Comparison of ENCODE assay signal across 22 cellular contexts in the genomic region with DNA sequence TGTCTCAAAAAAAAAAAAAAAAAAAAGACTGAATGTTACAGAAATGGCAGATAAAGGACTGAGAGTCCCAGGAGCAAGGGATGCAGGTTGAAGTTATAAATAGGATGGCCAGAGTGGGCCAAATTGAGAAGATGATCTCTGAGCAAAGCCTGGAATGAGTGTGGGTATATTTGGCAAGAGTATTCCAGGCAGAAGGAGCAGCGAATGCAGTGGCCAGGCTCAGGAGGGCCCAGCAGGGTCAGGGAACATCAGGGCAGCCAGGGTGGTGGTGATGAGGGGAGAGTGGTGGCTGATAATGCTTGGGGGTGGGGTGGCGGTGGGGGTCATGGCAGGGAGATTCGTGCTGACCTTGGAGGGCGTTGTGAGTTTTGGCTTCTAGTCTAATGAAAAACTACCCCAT.
DNase-seq lines count a peak whose midpoint lies in the region; ATAC-seq and TF ChIP-seq lines count a peak whose summit lies in the region.
"Had no signal": no experiment of that assay in that cellular context is flagged by ENCODE, and none has a peak within 500 bp of the region (broad histone marks: within the 10 kb centered on the region; RNA-seq: fewer than 3 reads in every experiment).

No MANE protein-coding gene starts in this region.

- no peaks in the 10 kb centered on the region for H3K36me3 ChIP-seq in left ventricle myocardium inferior
- H3K36me3 ChIP-seq in neural progenitor cell = no peaks in the 10 kb centered on the region
- no peaks in the 10 kb centered on the region for H3K36me3 ChIP-seq in testis (ENCODE audit: low read depth, missing control alignments)
- H3K36me3 ChIP-seq: BE2C; BLaER1 treated with 17β-estradiol and CSF1 and Interleukin-3, amounts not matched to agents 10 nM and 100 nM had no signal

- no peak overlapping the region for H3K4me2 ChIP-seq in neural progenitor cell
- H3K4me2 ChIP-seq: A549; BLaER1 treated with 17β-estradiol and CSF1 and Interleukin-3, amounts not matched to agents 10 nM and 100 nM had no signal

- H3K4me1 Mint-ChIP-seq in neural progenitor cell = peaks cover 3% of the 10 kb centered on the region
- H3K4me1 Mint-ChIP-seq: CD14-positive monocyte; CD8-positive, alpha-beta memory T cell had no signal

- DNase-seq in Right ventricle myocardium superior = no peak
- DNase-seq in left ventricle myocardium inferior = no peak
- DNase-seq in left ventricle myocardium superior = no peak
- DNase-seq in neural progenitor cell (ENCODE audit: low spot score) = no peak
- DNase-seq in testis = peak; percentile 11
- DNase-seq in T-helper 1 cell = no peak
- DNase-seq in hepatic stellate cell (ENCODE audit: low spot score) = no peak
- DNase-seq: 8988T; ACHN; AML-193; BE2C; CD4-positive, alpha-beta T cell; CD8-positive, alpha-beta memory T cell; DMS53; DMS79 treated with DMSO at 0.1 percent for 48 hours; GM23248; H7; HCEC 1CT had no signal

- peak; percentile 43 for ATAC-seq in Right ventricle myocardium superior (ENCODE audit: poor library complexity)
- peak; percentile 81 for ATAC-seq in left ventricle myocardium superior
- no peak for ATAC-seq in HG02571 (IDR thresholded peaks at IDR 0.05; ENCODE audit: unreplicated experiment)
- ATAC-seq: A549 had no signal

- H3K4me1 ChIP-seq in left ventricle myocardium inferior = peaks cover 4% of the 10 kb centered on the region
- no peaks in the 10 kb centered on the region for H3K4me1 ChIP-seq in neural progenitor cell
- no peaks in the 10 kb centered on the region for H3K4me1 ChIP-seq in testis
- H3K4me1 ChIP-seq: BE2C had no signal

- no peaks in the 10 kb centered on the region for H3K79me2 ChIP-seq in neural progenitor cell (ENCODE audit: low read depth)

- intact Hi-C loops in Right ventricle myocardium superior (cut with DNase I) = no loop called here
- intact Hi-C loops in left ventricle myocardium inferior (cut with micrococcal nuclease) = no loop called here
- intact Hi-C loops in left ventricle myocardium superior (cut with micrococcal nuclease) = no loop called here
- intact Hi-C loops in testis (cut with DNase I; ENCODE audit: low total_unique reads) = no loop called here

- H3K36me3 Mint-ChIP-seq in neural progenitor cell = no peaks in the 10 kb centered on the region
- H3K36me3 Mint-ChIP-seq: CD14-positive monocyte; CD8-positive, alpha-beta memory T cell had no signal

- 42 to 51% methylated on average over 4 of the region's 4 CpGs for WGBS in testis, 2 donors

- no peak overlapping the region for H2AFZ ChIP-seq in neural progenitor cell (replicated peaks)
- H2AFZ ChIP-seq: GM23248 had no signal

- H3K9me3 ChIP-seq in left ventricle myocardium inferior (replicated peaks) (no peaks in the 10 kb centered on the region), neural progenitor cell (ENCODE audit: low read depth) (no peaks in the 10 kb centered on the region), testis (no peaks in the 10 kb centered on the region)
- H3K9me3 ChIP-seq: A549, BE2C had no signal

- H3K27me3 ChIP-seq in left ventricle myocardium inferior (ENCODE audit: low read depth) = peaks cover 36% of the 10 kb centered on the region
- no peaks in the 10 kb centered on the region for H3K27me3 ChIP-seq in neural progenitor cell
- H3K27me3 ChIP-seq in testis = no peaks in the 10 kb centered on the region
- H3K27me3 ChIP-seq: BLaER1 treated with 17β-estradiol and CSF1 and Interleukin-3, amounts not matched to agents 10 nM and 100 nM had no signal

- H3K27me3 Mint-ChIP-seq in neural progenitor cell (ENCODE audit: insufficient read depth, low read depth) = peaks cover 7% of the 10 kb centered on the region

- peak overlapping the region; percentile 78 for H3K27ac Mint-ChIP-seq in neural progenitor cell
- H3K27ac Mint-ChIP-seq: CD14-positive monocyte; CD4-positive, alpha-beta T cell; CD8-positive, alpha-beta memory T cell had no signal

- no peaks in the 10 kb centered on the region for H3K9me3 Mint-ChIP-seq in neural progenitor cell
- H3K9me3 Mint-ChIP-seq: CD4-positive, alpha-beta T cell; CD8-positive, alpha-beta memory T cell had no signal

- TF ChIP-seq CTCF in left ventricle myocardium inferior (IDR thresholded peaks at IDR 0.05; ENCODE audit: borderline replicate concordance) (no peak), neural progenitor cell (IDR thresholded peaks at IDR 0.05) (no peak), testis (IDR thresholded peaks at IDR 0.05) (no peak)

- H3K4me3 ChIP-seq in left ventricle myocardium inferior = no peak overlapping the region
- H3K4me3 ChIP-seq in neural progenitor cell = no peak overlapping the region
- H3K4me3 ChIP-seq in testis = no peak overlapping the region
- H3K4me3 ChIP-seq: A549; BLaER1 treated with 17β-estradiol and CSF1 and Interleukin-3, amounts not matched to agents 10 nM and 100 nM; GM23248 had no signal

- no peak overlapping the region for H3K9ac ChIP-seq in neural progenitor cell
- H3K9ac ChIP-seq: BLaER1 treated with 17β-estradiol and CSF1 and Interleukin-3, amounts not matched to agents 10 nM and 100 nM; GM23248 had no signal

- no peak overlapping the region for H3K4me3 Mint-ChIP-seq in neural progenitor cell
- H3K4me3 Mint-ChIP-seq: CD4-positive, alpha-beta T cell; CD8-positive, alpha-beta memory T cell had no signal

- no peak for TF ChIP-seq POLR2A in testis (IDR thresholded peaks at IDR 0.05)

- H3F3A ChIP-seq in neural progenitor cell (ENCODE audit: low read depth) = no peaks in the 10 kb centered on the region

- H3K27ac ChIP-seq in left ventricle myocardium inferior (replicated peaks) (no peak overlapping the region), neural progenitor cell (no peak overlapping the region), testis (no peak overlapping the region)
- H3K27ac ChIP-seq: BLaER1 treated with 17β-estradiol and CSF1 and Interleukin-3, amounts not matched to agents 10 nM and 100 nM; GM23248 had no signal

- no peaks in the 10 kb centered on the region for H4K20me1 ChIP-seq in neural progenitor cell (ENCODE audit: low read depth)
- H4K20me1 ChIP-seq: BLaER1 treated with 17β-estradiol and CSF1 and Interleukin-3, amounts not matched to agents 10 nM and 100 nM had no signal
